Comparison of ENCODE assay signal across 27 cellular contexts in the genomic region with DNA sequence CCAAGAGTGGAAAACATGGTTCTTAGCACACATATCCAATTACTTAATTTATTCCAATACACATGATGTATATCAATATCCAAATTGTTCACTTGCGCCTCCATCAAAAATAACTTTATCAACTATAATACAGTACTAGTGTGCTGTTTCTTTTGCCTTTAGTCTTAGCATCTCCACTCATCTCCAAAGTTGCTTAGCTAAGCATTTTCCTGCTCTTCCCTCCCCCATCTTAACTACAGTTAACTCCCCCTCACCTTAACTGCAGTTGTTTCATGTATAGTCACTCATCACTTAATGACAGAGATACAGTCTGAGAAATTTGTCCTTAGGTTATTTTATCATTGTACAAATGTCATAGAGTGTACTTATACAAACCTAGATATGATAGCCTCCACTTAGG.
"Had no signal": no experiment of that assay in that cellular context is flagged by ENCODE, and none has a peak within 500 bp of the region (broad histone marks: within the 10 kb centered on the region; RNA-seq: fewer than 3 reads in every experiment).

No MANE protein-coding gene starts in this region.

- H3K4me3 Mint-ChIP-seq: effector memory CD8-positive, alpha-beta T cell; endodermal cell; mesothelial cell of epicardium; naive B cell had no signal

- H3K36me3 Mint-ChIP-seq: mesothelial cell of epicardium, naive B cell had no signal

- H3K9me3 ChIP-seq: esophagus squamous epithelium, gastrocnemius medialis, heart right ventricle, lower lobe of right lung, mucosa of descending colon had no signal

- H3K4me1 Mint-ChIP-seq: naive B cell had no signal

- DNase-seq: effector CD8-positive, alpha-beta T cell; effector memory CD8-positive, alpha-beta T cell; endodermal cell; erythroblast; esophagus squamous epithelium; foreskin fibroblast; foreskin melanocyte; gastrocnemius medialis; glutamatergic neuron; head of caudate nucleus; heart right ventricle; hippocampal formation; left cardiac atrium; left lung; left ventricle myocardium superior; lower lobe of right lung; mesenchymal stem cell; mucosa of descending colon; naive B cell had no signal

- H3K4me1 ChIP-seq: esophagus squamous epithelium, gastrocnemius medialis, heart right ventricle, left lung, lower lobe of right lung had no signal

- H3K4me3 ChIP-seq: coronary artery, esophagus squamous epithelium, gastrocnemius medialis, heart right ventricle, left lung, lower lobe of right lung, mucosa of descending colon had no signal

- H3K27ac Mint-ChIP-seq: effector memory CD8-positive, alpha-beta T cell; endodermal cell; mesothelial cell of epicardium had no signal

- H3K9me3 Mint-ChIP-seq: endodermal cell had no signal

- H3K36me3 ChIP-seq: esophagus squamous epithelium, gastrocnemius medialis, heart right ventricle, left lung, lower lobe of right lung had no signal

- FAIRE-seq: colon, endometrium, islet of Langerhans, keratinocyte had no signal

- ATAC-seq: effector memory CD8-positive, alpha-beta T cell; esophagus mucosa; gastrocnemius medialis; heart right ventricle; left cardiac atrium; left lung; left ventricle myocardium superior; lower lobe of right lung; mucosa of descending colon had no signal

- H3K27me3 Mint-ChIP-seq: effector memory CD8-positive, alpha-beta T cell; naive B cell had no signal

- H3K27ac ChIP-seq: coronary artery, epithelial cell of prostate, esophagus squamous epithelium, gastrocnemius medialis, heart right ventricle, left lung, lower lobe of right lung had no signal

- H3K27me3 ChIP-seq: esophagus squamous epithelium, gastrocnemius medialis, heart right ventricle, left lung had no signal
